In the genomic region with DNA sequence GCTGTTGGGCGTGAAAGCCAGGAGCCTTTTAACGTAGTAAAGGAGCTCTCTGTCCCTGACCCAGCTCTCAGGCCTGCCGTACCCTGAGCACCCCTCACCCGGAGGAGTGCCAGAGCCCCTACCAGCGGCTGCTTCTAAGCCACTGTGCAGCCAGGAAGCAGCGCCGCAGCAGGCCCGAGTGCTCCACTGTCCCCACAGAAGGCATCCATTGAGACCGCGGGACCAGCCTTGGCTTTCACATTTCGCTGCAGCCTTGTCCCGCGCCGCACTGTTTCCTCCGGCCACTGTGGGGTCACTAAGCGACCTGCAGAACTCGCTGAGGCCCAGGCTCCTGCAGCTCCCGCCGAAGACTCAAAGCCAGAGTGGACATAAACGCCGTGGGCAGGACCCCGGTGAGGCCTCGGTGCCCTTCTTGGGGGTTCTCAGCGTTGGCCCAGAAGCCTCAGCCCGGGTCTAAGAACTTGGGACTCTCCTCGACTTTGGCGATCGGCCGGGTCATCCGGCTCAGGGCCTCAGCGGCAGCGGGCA, we compare ENCODE assay signal across 1 cellular context.
TF ChIP-seq lines count a peak whose summit lies in the region.

No MANE protein-coding gene starts in this region.

TF ChIP-seq in H1, 55 proteins besides CTCF, POLR2A, EP300 and RAD21:
- TF ChIP-seq MAFK (IDR thresholded peaks at IDR 0.05; ENCODE audit: low read depth, low read length), result no peak
- TF ChIP-seq GABPA (IDR thresholded peaks at IDR 0.05; ENCODE audit: borderline replicate concordance, insufficient read depth, low read length), result no peak
- TF ChIP-seq POU5F1 (IDR thresholded peaks at IDR 0.05; ENCODE audit: low read depth, low read length), result no peak
- TF ChIP-seq, protein P1, sequence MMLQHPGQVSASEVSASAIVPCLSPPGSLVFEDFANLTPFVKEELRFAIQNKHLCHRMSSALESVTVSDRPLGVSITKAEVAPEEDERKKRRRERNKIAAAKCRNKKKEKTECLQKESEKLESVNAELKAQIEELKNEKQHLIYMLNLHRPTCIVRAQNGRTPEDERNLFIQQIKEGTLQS (IDR thresholded peaks at IDR 0.05; ENCODE audit: insufficient read depth, low read depth, low read length), result no peak
- TF ChIP-seq SP4 (IDR thresholded peaks at IDR 0.05; ENCODE audit: low read length), result no peak
- no peak for TF ChIP-seq SIN3A (conservative IDR thresholded peaks at IDR 0.05 in 1 of 2, IDR thresholded peaks at IDR 0.05 in 1 of 2; ENCODE audit: low read depth in 1 of 2, low read length in 2 of 2)
- TF ChIP-seq ZNF274 (IDR thresholded peaks at IDR 0.05; ENCODE audit: borderline replicate concordance, extremely low read depth, low read length), result no peak
